Comparison of ENCODE assay signal across 29 cellular contexts in genomic region chr14:71672596-71672995, GRCh38.
"Had no signal": no experiment of that assay in that cellular context is flagged by ENCODE, and none has a peak within 500 bp of the region (broad histone marks: within the 10 kb centered on the region; RNA-seq: fewer than 3 reads in every experiment).

No MANE protein-coding gene starts in this region.

- H3K27ac Mint-ChIP-seq: activated CD8-positive, alpha-beta memory T cell treated with anti-CD3 and anti-CD28 coated beads, Interleukin-2, amount 10 ng/mL, durations not matched to agents 7 days and 5 days; activated naive CD8-positive, alpha-beta T cell treated with anti-CD3 and anti-CD28 coated beads, Interleukin-2, amount 50 U/mL, for 24 hours; activated T-cell treated with anti-CD3 and anti-CD28 coated beads, Interleukin-2, amount 50 U/mL, for 24 hours; T-helper 1 cell treated with Interleukin-12 subunit alpha and Interleukin-12 subunit beta and Interleukin-4 antibody, amounts not matched to agents 30 μg/mL and 1 μg/mL, for 36 hours had no signal

- H3K4me2 ChIP-seq: KMS-11 had no signal

- H3K4me3 ChIP-seq: ascending aorta, body of pancreas had no signal

- H3K27me3 ChIP-seq: ascending aorta, body of pancreas had no signal

- H3K27me3 Mint-ChIP-seq: activated CD8-positive, alpha-beta memory T cell treated with anti-CD3 and anti-CD28 coated beads, Interleukin-2, amount 10 ng/mL, durations not matched to agents 7 days and 5 days; activated naive CD8-positive, alpha-beta T cell treated with anti-CD3 and anti-CD28 coated beads, Interleukin-2, amount 50 U/mL, for 24 hours; activated T-cell treated with anti-CD3 and anti-CD28 coated beads, Interleukin-2, amount 50 U/mL, for 24 hours; central memory CD8-positive, alpha-beta T cell had no signal

- ATAC-seq: activated CD8-positive, alpha-beta memory T cell treated with anti-CD3 and anti-CD28 coated beads, Interleukin-2, amount 10 ng/mL, durations not matched to agents 7 days and 5 days; activated naive CD4-positive, alpha-beta T cell treated with anti-CD3 and anti-CD28 coated beads, Interleukin-2, amount 50 U/mL, for 72 hours; activated naive CD8-positive, alpha-beta T cell treated with anti-CD3 and anti-CD28 coated beads, Interleukin-2, amount 50 U/mL, for 24 hours; body of pancreas; Panc1; WTC11 had no signal

- H3K4me1 ChIP-seq: body of pancreas had no signal

- H3K9ac ChIP-seq: KMS-11 had no signal

- H3K9me3 Mint-ChIP-seq: activated naive CD4-positive, alpha-beta T cell treated with anti-CD3 and anti-CD28 coated beads, Interleukin-2, amount 50 U/mL, for 72 hours; activated T-cell treated with anti-CD3 and anti-CD28 coated beads, Interleukin-2, amount 50 U/mL, for 24 hours; activated T-helper 1 cell treated with anti-CD3 and anti-CD28 coated beads, Interleukin-12 subunit alpha, Interleukin-12 subunit beta, Interleukin-2, Interleukin-4 antibody, amounts not matched to agents 30 ng/mL and 10 ng/mL and 1 ng/mL, durations not matched to agents 14 hours and 24 hours and 36 hours; central memory CD8-positive, alpha-beta T cell had no signal

- H3K27ac ChIP-seq: ascending aorta, body of pancreas, KMS-11, RWPE1 had no signal

- H3K4me1 Mint-ChIP-seq: central memory CD8-positive, alpha-beta T cell had no signal

- H3K9me3 ChIP-seq: ascending aorta, body of pancreas had no signal

- H3K4me3 Mint-ChIP-seq: activated CD8-positive, alpha-beta memory T cell treated with anti-CD3 and anti-CD28 coated beads, Interleukin-2, amount 10 ng/mL, durations not matched to agents 7 days and 5 days; activated naive CD8-positive, alpha-beta T cell treated with anti-CD3 and anti-CD28 coated beads, Interleukin-2, amount 50 U/mL, for 24 hours; activated T-cell treated with anti-CD3 and anti-CD28 coated beads, Interleukin-2, amount 50 U/mL, for 24 hours; activated T-helper 1 cell treated with anti-CD3 and anti-CD28 coated beads, Interleukin-12 subunit alpha, Interleukin-12 subunit beta, Interleukin-2, Interleukin-4 antibody, amounts not matched to agents 30 ng/mL and 10 ng/mL and 1 ng/mL, durations not matched to agents 14 hours and 24 hours and 36 hours; central memory CD8-positive, alpha-beta T cell; T-helper 1 cell treated with Interleukin-12 subunit alpha and Interleukin-12 subunit beta and Interleukin-4 antibody, amounts not matched to agents 30 μg/mL and 1 μg/mL, for 36 hours; WTC11 had no signal

- DNase-seq: activated CD4-positive, alpha-beta T cell treated with anti-CD3 and anti-CD28 coated beads for 48 hours; activated CD4-positive, alpha-beta T cell treated with anti-CD3 and anti-CD28 coated beads, Interleukin-2, amount 50 U/mL, for 48 hours; activated CD4-positive, CD25-positive, alpha-beta regulatory T cell treated with anti-CD3 and anti-CD28 coated beads, Interleukin-2, amount 50 U/mL, for 72 hours; activated CD8-positive, alpha-beta memory T cell treated with anti-CD3 and anti-CD28 coated beads, Interleukin-2, amount 10 ng/mL, durations not matched to agents 7 days and 5 days; activated effector memory CD4-positive, alpha-beta T cell treated with Interleukin-2 at 50 U/mL for 16 hours; activated naive CD4-positive, alpha-beta T cell; activated naive CD8-positive, alpha-beta T cell treated with anti-CD3 and anti-CD28 coated beads, Interleukin-2, amount 50 U/mL, for 24 hours; activated T-cell treated with anti-CD3 and anti-CD28 coated beads, Interleukin-2, amount 50 U/mL, for 24 hours; amniotic stem cell; body of pancreas; NCI-H1092; NCI-H1417; NCI-H1930; NCI-H2107; NCI-H2171 treated with DMSO at 0.1 percent for 48 hours; NCI-H226; NCI-H526 treated with DMSO at 0.1 percent for 48 hours; NK-92 treated with Interleukin-12 subunit alpha and Interleukin-12 subunit beta, amount 100 ng/mL, for 24 hours; OCI-M1; SHP77 treated with DMSO at 0.1 percent for 48 hours had no signal
